In genomic region chr3:169387751-169388696, GRCh38 we compare ENCODE assay signal across 10 cellular contexts.
DNase-seq lines count a peak whose midpoint lies in the region; FAIRE-seq and TF ChIP-seq lines count a peak whose summit lies in the region.
"Had no signal": no experiment of that assay in that cellular context is flagged by ENCODE, and none has a peak within 500 bp of the region (broad histone marks: within the 10 kb centered on the region; RNA-seq: fewer than 3 reads in every experiment).

No MANE protein-coding gene starts in this region.

- H3K4me1 ChIP-seq in kidney (ENCODE audit: control insufficient read depth in 1 of 2, insufficient read depth in 1 of 2, low read depth in 1 of 2, low read length in 2 of 2), result peaks cover 11 to 18% of the 10 kb centered on the region in 2 donors
- no peaks in the 10 kb centered on the region for H3K4me1 ChIP-seq in sigmoid colon

- WGBS in sigmoid colon, 2 donors, result 4 to 18% methylated on average over 9 of the region's 9 CpGs

- H3K27me3 Mint-ChIP-seq in nephron progenitor cell (ENCODE audit: low read depth, poor library complexity), result no peaks in the 10 kb centered on the region

- H3K9me3 Mint-ChIP-seq in nephron progenitor cell, result no peaks in the 10 kb centered on the region

- H3K4me3 ChIP-seq in cardiac fibroblast (replicated peaks in 1 of 2; ENCODE audit: low read depth in 2 of 2, low read length in 2 of 2), result no peak overlapping the region
- no peak overlapping the region for H3K4me3 ChIP-seq in kidney (ENCODE audit: low read length in 2 of 2)
- no peak overlapping the region for H3K4me3 ChIP-seq in sigmoid colon

- no peaks in the 10 kb centered on the region for H3K36me3 Mint-ChIP-seq in nephron progenitor cell (ENCODE audit: low read depth)

- no peak overlapping the region for H3K4me3 Mint-ChIP-seq in nephron progenitor cell

- intact Hi-C loops in kidney (cut with DNase I) (no loop called here), sigmoid colon (cut with DNase I) (no loop called here)

- FAIRE-seq in kidney (lab: Jason Lieb, UNC), result no peak

- peak; percentile 2 for DNase-seq in EL
- DNase-seq in cardiac fibroblast (ENCODE audit: low read depth in 2 of 2), result peak; percentile 64 to 75
- DNase-seq in kidney, result peak; percentile 77
- DNase-seq in sigmoid colon, result peak; percentile 65
- DNase-seq in NK-92 treated with Interleukin-12 subunit alpha and Interleukin-12 subunit beta, amount 100 ng/mL, for 24 hours (lab: John Stamatoyannopoulos, UW), result no peak
- DNase-seq in GDM1 (lab: John Stamatoyannopoulos, UW), result no peak
- DNase-seq in nephron progenitor cell, result no peak
- DNase-seq in NCI-H1417 (lab: John Stamatoyannopoulos, UW), result no peak
- DNase-seq: BE2C, KG1 had no signal

- no peaks in the 10 kb centered on the region for H3K27me3 ChIP-seq in sigmoid colon
- H3K27me3 ChIP-seq: BE2C had no signal

- H3K9me3 ChIP-seq in kidney (ENCODE audit: control insufficient read depth in 1 of 2, low read length in 2 of 2) (no peaks in the 10 kb centered on the region), sigmoid colon (no peaks in the 10 kb centered on the region)
- H3K9me3 ChIP-seq: BE2C had no signal

- H3K27ac Mint-ChIP-seq in nephron progenitor cell, result no peak overlapping the region

- H3K36me3 ChIP-seq in kidney (ENCODE audit: control insufficient read depth in 1 of 2, insufficient read depth in 2 of 2, low read length in 2 of 2) (no peaks in the 10 kb centered on the region), sigmoid colon (no peaks in the 10 kb centered on the region)
- H3K36me3 ChIP-seq: BE2C had no signal

- TF ChIP-seq EP300 in sigmoid colon (IDR thresholded peaks at IDR 0.05), result no peak

- no peak for TF ChIP-seq POLR2A in sigmoid colon (IDR thresholded peaks at IDR 0.05)

- H3K4me1 Mint-ChIP-seq in nephron progenitor cell, result peaks cover 25% of the 10 kb centered on the region

- H3K27ac ChIP-seq in kidney (ENCODE audit: low read depth in 2 of 2, low read length in 2 of 2), result peak overlapping the region; percentile 76 to 79
- H3K27ac ChIP-seq in sigmoid colon, result peak overlapping the region in 1 of 4 donors; percentile 32

- TF ChIP-seq CTCF in cardiac fibroblast (IDR thresholded peaks at IDR 0.05; ENCODE audit: low read depth, low read length), result no peak
- no peak for TF ChIP-seq CTCF in kidney (IDR thresholded peaks at IDR 0.05; ENCODE audit: borderline replicate concordance, extremely low read depth, insufficient read depth)
- no peak for TF ChIP-seq CTCF in sigmoid colon (IDR thresholded peaks at IDR 0.05)
- no peak for TF ChIP-seq CTCF in nephron progenitor cell (IDR thresholded peaks at IDR 0.05)

- H3K9ac ChIP-seq in kidney (ENCODE audit: low read length in 2 of 2), result no peak overlapping the region

Comparison
In these comparisons a context has a peak if more than half of its experiments do, and no peak if none do; other contexts are left out.
1. DNase-seq: peak in EL (single experiment), cardiac fibroblast (2 of 2), kidney (single experiment) and sigmoid colon (single experiment); none in NK-92 treated with Interleukin-12 subunit alpha and Interleukin-12 subunit beta, amount 100 ng/mL, for 24 hours (single experiment), GDM1 (single experiment), nephron progenitor cell (single experiment) and NCI-H1417 (0 of 3).